ENCODE assay signal across 14 cellular contexts in genomic region chr17:78921437-78921971, GRCh38. TPM values are rescaled to one million over a fixed set of nuclear protein-coding genes. Genes with fewer than 3 reads are reported as not detected.
DNase-seq lines count a peak whose midpoint lies in the region; ATAC-seq and TF ChIP-seq lines count a peak whose summit lies in the region.
"Had no signal": no experiment of that assay in that cellular context is flagged by ENCODE, and none has a peak within 500 bp of the region (broad histone marks: within the 10 kb centered on the region; RNA-seq: fewer than 3 reads in every experiment).

No MANE protein-coding gene starts in this region.

- peak overlapping the region; percentile 35 to 36 for H3K9ac ChIP-seq in stomach smooth muscle (ENCODE audit: low read length in 2 of 2)

- DNase-seq in HFFc6 = no peak
- peak; percentile 89 for DNase-seq in cerebellum (ENCODE audit: low spot score)
- peak; percentile 88 for DNase-seq in medulla oblongata (ENCODE audit: extremely low spot score)
- no peak for DNase-seq in DMS114 treated with DMSO at 0.1 percent for 48 hours (lab: John Stamatoyannopoulos, UW; ENCODE audit: unreplicated experiment)
- no peak for DNase-seq in GM23338 (ENCODE audit: low spot score)
- DNase-seq: activated CD4-positive, alpha-beta T cell treated with anti-CD3 and anti-CD28 coated beads for 1 hour; activated naive CD8-positive, alpha-beta T cell treated with anti-CD3 and anti-CD28 coated beads, Interleukin-2, amount 10 ng/mL, durations not matched to agents 7 days and 5 days; H7; natural killer cell; NCI-H146; PC-9 had no signal

- H4K20me1 ChIP-seq in GM23338 (replicated peaks; ENCODE audit: insufficient read depth) = peaks cover 23% of the 10 kb centered on the region

- TF ChIP-seq CTCF in HFFc6 (IDR thresholded peaks at IDR 0.05) = no peak
- TF ChIP-seq CTCF in GM23338 (conservative IDR thresholded peaks at IDR 0.05; ENCODE audit: low read depth in 2 of 2) = no peak

- no peaks in the 10 kb centered on the region for H3K9me2 ChIP-seq in GM23338 (ENCODE audit: insufficient read depth)

- H3K9me3 Mint-ChIP-seq in HFFc6 (no peaks in the 10 kb centered on the region), GM23338 (no peaks in the 10 kb centered on the region)
- H3K9me3 Mint-ChIP-seq: activated naive CD8-positive, alpha-beta T cell treated with anti-CD3 and anti-CD28 coated beads, Interleukin-2, amount 10 ng/mL, durations not matched to agents 7 days and 5 days; natural killer cell had no signal

- no peaks in the 10 kb centered on the region for H3K36me3 ChIP-seq in stomach smooth muscle (ENCODE audit: control insufficient read depth in 2 of 2, insufficient read depth in 2 of 2, low read length in 2 of 2)
- H3K36me3 ChIP-seq in GM23338 (ENCODE audit: insufficient read depth) = 0 out of 2 replicates have a peak, but pooled peaks cover 3% of the 10 kb centered on the region

- H3K27ac ChIP-seq in stomach smooth muscle (ENCODE audit: low read length) (peak overlapping the region; percentile 79), GM23338 (ENCODE audit: low read depth) (no peak overlapping the region)
- H3K27ac ChIP-seq: PC-9 had no signal

- peaks cover 76% of the 10 kb centered on the region for H3K4me1 ChIP-seq in stomach smooth muscle (ENCODE audit: control insufficient read depth, insufficient read depth, low read length)
- H3K4me1 ChIP-seq in GM23338 (ENCODE audit: insufficient read depth) = peaks cover 15% of the 10 kb centered on the region

- H3K27me3 ChIP-seq in stomach smooth muscle (ENCODE audit: control insufficient read depth in 1 of 2, insufficient read depth in 2 of 2, low read length in 2 of 2) (no peaks in the 10 kb centered on the region), GM23338 (ENCODE audit: insufficient read depth) (no peaks in the 10 kb centered on the region)

- 0 out of 2 replicates have a peak, but pooled peaks cover 3% of the 10 kb centered on the region for H3F3A ChIP-seq in GM23338 (replicated peaks; ENCODE audit: low read depth)

- ATAC-seq in HG03280 (IDR thresholded peaks at IDR 0.05; ENCODE audit: unreplicated experiment) (no peak), GM19035 (IDR thresholded peaks at IDR 0.05; ENCODE audit: unreplicated experiment) (no peak), GM23338 (no peak)
- ATAC-seq: natural killer cell had no signal

- H3K9me3 ChIP-seq in stomach smooth muscle (ENCODE audit: control insufficient read depth in 2 of 2, low read length in 2 of 2) = no peaks in the 10 kb centered on the region

- peak overlapping the region; percentile 49 to 63 for H3K4me3 ChIP-seq in stomach smooth muscle (ENCODE audit: low read length in 2 of 2)
- H3K4me3 ChIP-seq in GM23338 = no peak overlapping the region
- H3K4me3 ChIP-seq: PC-9 had no signal

- peaks cover 61% of the 10 kb centered on the region for H3K79me2 ChIP-seq in GM23338 (replicated peaks; ENCODE audit: insufficient read depth)

- no peak overlapping the region for H2AFZ ChIP-seq in GM23338
- H2AFZ ChIP-seq: PC-9 had no signal

- peaks cover 68% of the 10 kb centered on the region for H3K4me1 Mint-ChIP-seq in HFFc6 (ENCODE audit: low read depth)
- peaks cover 33% of the 10 kb centered on the region for H3K4me1 Mint-ChIP-seq in GM23338

- peaks cover 4% of the 10 kb centered on the region; the same call in 1 of the 2 replicates for H3K36me3 Mint-ChIP-seq in HFFc6 (ENCODE audit: low read depth)
- no peaks in the 10 kb centered on the region; the same call in 2 of the 3 replicates for H3K36me3 Mint-ChIP-seq in GM23338 (ENCODE audit: low read depth)
- H3K36me3 Mint-ChIP-seq: activated naive CD8-positive, alpha-beta T cell treated with anti-CD3 and anti-CD28 coated beads, Interleukin-2, amount 10 ng/mL, durations not matched to agents 7 days and 5 days; natural killer cell had no signal

- H3K27ac Mint-ChIP-seq in HFFc6 (peak overlapping the region; percentile 53), GM23338 (no peak overlapping the region)
- H3K27ac Mint-ChIP-seq: natural killer cell had no signal

- H3K4me3 Mint-ChIP-seq in HFFc6 (peak overlapping the region; percentile 86), GM23338 (no peak overlapping the region)
- H3K4me3 Mint-ChIP-seq: activated naive CD8-positive, alpha-beta T cell treated with anti-CD3 and anti-CD28 coated beads, Interleukin-2, amount 10 ng/mL, durations not matched to agents 7 days and 5 days had no signal

- H3K4me2 ChIP-seq in GM23338 = no peak overlapping the region
- H3K4me2 ChIP-seq: PC-9 had no signal

- H3K27me3 Mint-ChIP-seq in HFFc6 (ENCODE audit: insufficient read depth) = peaks cover 3% of the 10 kb centered on the region
- peaks cover 11% of the 10 kb centered on the region for H3K27me3 Mint-ChIP-seq in GM23338 (ENCODE audit: insufficient read depth, low read depth, poor library complexity)

TF ChIP-seq in GM23338, 12 proteins besides CTCF, POLR2A, EP300 and RAD21:
- no peak for TF ChIP-seq STAT1 (IDR thresholded peaks at IDR 0.05; ENCODE audit: unreplicated experiment)

RNA-seq across cellular contexts. Expression of gene TIMP2, which starts 3.7 kb away (rescaled TPM):
- 100 to 1,000 TPM; 547 to 705 (median 601) TPM for total RNA-seq in HFFc6 (2021; fragmentation: NEBNext Ultra II Directional; extraction: Animal tissue kit (Norgen Biotek cat#: 25700))
- total RNA-seq in cerebellum = 36.2 TPM
- 22.5 and 24.4 TPM in 2 replicates for total RNA-seq in GM23338 (2014; rRNA removed; shearing (Covaris generic))
- 10.6 and 12.5 TPM in 2 replicates for polyA plus RNA-seq in GM23338 (2016; fragmentation: Nextera tagmentation; extraction: Ambion mirVana)

RNA-seq across cellular contexts. Expression of gene CEP295NL, which starts 18.5 kb away (rescaled TPM):
- 1 to 10 TPM in 4 of 6 experiments, under 1 TPM in 2; 0.85 to 2.7 (median 1.6) TPM for total RNA-seq in HFFc6 (2021; fragmentation: NEBNext Ultra II Directional; extraction: Animal tissue kit (Norgen Biotek cat#: 25700))
- 2.4 TPM for total RNA-seq in cerebellum
- 0.62 and 0.69 TPM in 2 replicates for total RNA-seq in GM23338 (2014; rRNA removed; shearing (Covaris generic))
- 0.31 TPM in 1 of 2 replicates, not detected in the other for polyA plus RNA-seq in GM23338 (2016; fragmentation: Nextera tagmentation; extraction: Ambion mirVana)

RNA-seq across cellular contexts. Expression of gene LGALS3BP, which starts 58.2 kb away (rescaled TPM):
- total RNA-seq in HFFc6 (2021; fragmentation: NEBNext Ultra II Directional; extraction: Animal tissue kit (Norgen Biotek cat#: 25700)) = 10 to 100 TPM; 31.1 to 46.4 (median 43.4) TPM
- 44.1 TPM for total RNA-seq in cerebellum
- 36.5 and 45.7 TPM in 2 replicates for total RNA-seq in GM23338 (2014; rRNA removed; shearing (Covaris generic))
- 15.1 and 15.5 TPM in 2 replicates for polyA plus RNA-seq in GM23338 (2016; fragmentation: Nextera tagmentation; extraction: Ambion mirVana)

Comparison
In these comparisons a context has a peak if more than half of its experiments do, and no peak if none do; other contexts are left out.
1. DNase-seq: peak in cerebellum (single experiment) and medulla oblongata (single experiment); none in HFFc6 (single experiment), DMS114 treated with DMSO at 0.1 percent for 48 hours (single experiment) and GM23338 (single experiment).
2. RNA of gene TIMP2, which starts 3.7 kb away (total RNA-seq): 547 to 705 TPM in HFFc6; 36.2 TPM in cerebellum (single experiment) and 22.5 to 24.4 TPM in GM23338; every median in the first group is over 10 times any median in the second.